ENCODE assay signal across 8 cellular contexts in the genomic region with DNA sequence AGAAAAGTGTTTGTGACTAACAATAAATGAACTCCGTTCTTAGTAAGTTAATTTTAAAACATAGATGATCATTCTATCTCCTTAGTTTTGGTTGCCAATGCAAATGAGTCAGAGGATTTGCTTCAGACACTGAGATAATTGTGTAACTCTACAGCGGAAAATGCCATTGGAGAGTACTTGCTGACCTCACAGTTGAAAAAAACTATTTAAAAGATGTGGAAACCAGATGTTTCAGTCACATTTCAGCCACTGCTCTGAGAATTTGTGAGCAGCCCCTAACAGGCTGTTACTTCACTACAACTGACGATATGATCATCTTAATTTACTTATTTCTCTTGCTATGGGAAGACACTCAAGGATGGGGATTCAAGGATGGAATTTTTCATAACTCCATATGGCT. TPM values are rescaled to one million over a fixed set of nuclear protein-coding genes. Genes with fewer than 3 reads are reported as not detected.
DNase-seq lines count a peak whose midpoint lies in the region; ATAC-seq and FAIRE-seq lines count a peak whose summit lies in the region.

A gene with protein sequence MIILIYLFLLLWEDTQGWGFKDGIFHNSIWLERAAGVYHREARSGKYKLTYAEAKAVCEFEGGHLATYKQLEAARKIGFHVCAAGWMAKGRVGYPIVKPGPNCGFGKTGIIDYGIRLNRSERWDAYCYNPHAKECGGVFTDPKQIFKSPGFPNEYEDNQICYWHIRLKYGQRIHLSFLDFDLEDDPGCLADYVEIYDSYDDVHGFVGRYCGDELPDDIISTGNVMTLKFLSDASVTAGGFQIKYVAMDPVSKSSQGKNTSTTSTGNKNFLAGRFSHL (plus strand): TSS at position 234 of the 400 bp plus-strand sequence. CDS start 75 bp downstream, at position 309.

- peak; percentile 72 for FAIRE-seq in frontal cortex (lab: Jason Lieb, UNC)

- H3K27ac ChIP-seq in rectal smooth muscle tissue (ENCODE audit: low read depth, low read length) = peak within 1 kb of the TSS; percentile 42

- DNase-seq in EL = peak; percentile 87
- peak; percentile 17 for DNase-seq in SK-N-DZ (ENCODE audit: low spot score)
- peak in 1 of 2 donors; percentile 25 for DNase-seq in frontal cortex (ENCODE audit: low spot score in 2 of 2)
- DNase-seq in cortex of kidney (lab: John Stamatoyannopoulos, UW) = no peak
- DNase-seq in NCI-H510A treated with DMSO at 0.1 percent for 48 hours (lab: John Stamatoyannopoulos, UW) = no peak

- H3K27me3 ChIP-seq in rectal smooth muscle tissue (ENCODE audit: control insufficient read depth, insufficient read depth, low read length) = no peaks in the 10 kb centered on the region

- H3K9ac ChIP-seq in rectal smooth muscle tissue (ENCODE audit: low read length) = no peak within 1 kb of the TSS

- ATAC-seq in GM21619 (IDR thresholded peaks at IDR 0.05; ENCODE audit: unreplicated experiment) (no peak), HG02852 (IDR thresholded peaks at IDR 0.05; ENCODE audit: unreplicated experiment) (no peak)

- H3K4me3 ChIP-seq in rectal smooth muscle tissue (ENCODE audit: low read length) = no peak within 1 kb of the TSS

- H3K36me3 ChIP-seq in rectal smooth muscle tissue (ENCODE audit: control insufficient read depth, insufficient read depth, low read length) = no peaks in the 10 kb centered on the region

- H3K4me1 ChIP-seq in rectal smooth muscle tissue (ENCODE audit: control insufficient read depth, insufficient read depth, low read length) = no peaks in the 10 kb centered on the region

RNA-seq across cellular contexts. Expression of the gene that starts here (rescaled TPM):
- polyA plus RNA-seq in SK-N-DZ (2014; cell fraction: cytosol; rRNA removed) = not detected in 2 replicates
- not detected in 2 replicates for polyA plus RNA-seq in SK-N-DZ (2014; cell fraction: nucleus; rRNA removed)
- 0.41 TPM for total RNA-seq in frontal cortex

Comparison
In these comparisons a context has a peak if more than half of its experiments do, and no peak if none do; other contexts are left out.
1. DNase-seq: peak in EL (single experiment) and SK-N-DZ (single experiment); none in cortex of kidney (single experiment) and NCI-H510A treated with DMSO at 0.1 percent for 48 hours (single experiment).